ENCODE assay signal across 15 cellular contexts in the genomic region with DNA sequence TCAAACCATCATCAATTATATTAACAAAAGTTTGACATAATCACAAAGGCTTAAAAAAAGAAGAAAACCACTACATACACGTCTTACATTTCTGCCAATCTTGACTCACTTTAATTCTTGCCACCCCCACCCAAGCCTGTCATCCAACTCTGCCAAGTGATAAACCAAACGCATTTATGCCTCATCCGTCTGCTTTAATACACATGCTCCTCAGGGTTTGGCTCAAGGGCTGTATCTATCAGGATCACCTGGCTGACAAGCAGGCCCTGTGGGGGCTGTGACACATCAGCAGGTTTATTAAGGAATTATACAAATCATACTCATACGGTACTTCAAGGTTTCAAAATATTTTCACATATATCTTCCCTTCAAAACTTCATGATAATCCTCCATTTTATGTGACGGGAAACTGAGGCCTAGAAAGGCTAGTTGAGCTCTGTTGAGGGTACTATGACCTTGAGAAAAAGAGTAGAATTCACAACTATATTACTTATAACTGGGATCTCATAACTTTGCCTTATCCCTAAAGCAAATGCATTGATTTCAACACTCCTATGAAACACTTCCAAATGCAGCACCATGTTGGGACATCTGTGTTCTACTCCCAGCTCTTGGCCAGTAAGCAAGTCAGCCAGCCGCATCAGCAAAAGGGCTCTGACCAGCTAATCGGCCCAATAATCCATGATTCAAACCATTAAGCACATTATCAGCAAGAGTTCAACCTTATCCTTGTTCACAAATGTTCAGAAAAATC. TPM values are rescaled to one million over a fixed set of nuclear protein-coding genes. Genes with fewer than 3 reads are reported as not detected.
DNase-seq lines count a peak whose midpoint lies in the region; ATAC-seq and TF ChIP-seq lines count a peak whose summit lies in the region.
"Had no signal": no experiment of that assay in that cellular context is flagged by ENCODE, and none has a peak within 500 bp of the region (broad histone marks: within the 10 kb centered on the region; RNA-seq: fewer than 3 reads in every experiment).

No MANE protein-coding gene starts in this region.

- no peak overlapping the region for H4K12ac ChIP-seq in trophoblast cell (ENCODE audit: low read depth, low read length)

- DNase-seq in heart left ventricle (no peak), cardiac septum (ENCODE audit: low spot score) (no peak), fibroblast of gingiva (ENCODE audit: low read depth) (peak; percentile 54), trophoblast cell (no peak), uterus (no peak), NCI-H526 treated with DMSO at 0.1 percent for 48 hours (lab: John Stamatoyannopoulos, UW) (no peak), ureter (ENCODE audit: low spot score) (no peak), midbrain (lab: John Stamatoyannopoulos, UW) (no peak)
- DNase-seq: 8988T; activated B cell treated with CpG ODN at 0.5 μM for 24 hours; CD8-positive, alpha-beta T cell; EL; HFFc6; NCI-H1417 treated with DMSO at 0.1 percent for 48 hours; occipital lobe had no signal

- peaks cover 17% of the 10 kb centered on the region for H3K79me2 ChIP-seq in trophoblast cell (ENCODE audit: control insufficient read depth, insufficient read depth, low read length, poor library complexity)

- H3K4ac ChIP-seq in trophoblast cell (ENCODE audit: low read depth, low read length), result peak overlapping the region; percentile 61

- H3K18ac ChIP-seq in trophoblast cell (ENCODE audit: low read length), result no peak overlapping the region

- H2AK5ac ChIP-seq in trophoblast cell (ENCODE audit: low read length), result no peak overlapping the region

- H3K27me3 ChIP-seq in heart left ventricle (no peaks in the 10 kb centered on the region), trophoblast cell (ENCODE audit: insufficient read depth, low read length) (no peaks in the 10 kb centered on the region), uterus (no peaks in the 10 kb centered on the region)

- no peak overlapping the region for H2AFZ ChIP-seq in trophoblast cell (ENCODE audit: insufficient read depth, low read length, poor library complexity)

- H4K91ac ChIP-seq in trophoblast cell (ENCODE audit: low read depth, low read length), result no peak overlapping the region

- H3K36me3 ChIP-seq in heart left ventricle, result no peaks in the 10 kb centered on the region
- H3K36me3 ChIP-seq in trophoblast cell (ENCODE audit: control insufficient read depth in 1 of 2, insufficient read depth in 2 of 2, low read length in 2 of 2), result peaks cover 2 to 3% of the 10 kb centered on the region in 2 experiments
- no peaks in the 10 kb centered on the region for H3K36me3 ChIP-seq in uterus

- H3K9me3 ChIP-seq in heart left ventricle (peaks cover 0 to 3% (median 0%) of the 10 kb centered on the region in 12 donors), trophoblast cell (ENCODE audit: insufficient read depth, low read depth, low read length) (no peaks in the 10 kb centered on the region), uterus (no peaks in the 10 kb centered on the region)

- no peak overlapping the region for H3K23ac ChIP-seq in trophoblast cell (ENCODE audit: low read length)

- no peak overlapping the region for H4K8ac ChIP-seq in trophoblast cell (ENCODE audit: low read depth, low read length)

- 48 to 71% (median 56%) methylated on average over 7 of the region's 7 CpGs for WGBS in heart left ventricle, 4 donors
- no CpG with 5 or more reads among the region's 7 CpGs for WGBS in trophoblast cell (ENCODE audit: extremely low coverage, insufficient coverage, insufficient read length)

- H3K4me3 ChIP-seq in heart left ventricle (peak overlapping the region in 1 of 12 donors; percentile 11), trophoblast cell (ENCODE audit: low read depth, low read length) (no peak overlapping the region), uterus (no peak overlapping the region)

- H2BK5ac ChIP-seq in trophoblast cell (ENCODE audit: low read depth, low read length, poor library complexity), result no peak overlapping the region

- H3K14ac ChIP-seq in trophoblast cell (ENCODE audit: low read length), result no peak overlapping the region

- no peak overlapping the region for H3K4me2 ChIP-seq in trophoblast cell (ENCODE audit: low read length)

- no peak overlapping the region for H2BK12ac ChIP-seq in trophoblast cell (ENCODE audit: low read length)

- H2BK120ac ChIP-seq in trophoblast cell (ENCODE audit: insufficient read depth, low read length, poor library complexity), result no peak overlapping the region

- TF ChIP-seq CTCF in heart left ventricle (IDR thresholded peaks at IDR 0.05) (no peak), uterus (IDR thresholded peaks at IDR 0.05) (no peak)

- ATAC-seq in heart left ventricle, result no peak
- ATAC-seq: CD8-positive, alpha-beta T cell had no signal

- H3K27ac ChIP-seq in heart left ventricle (peak overlapping the region; percentile 58 to 95 (median 88)), trophoblast cell (ENCODE audit: low read depth, low read length) (no peak overlapping the region), uterus (peak overlapping the region; percentile 81 to 95)

- peaks cover 10 to 93% (median 73%) of the 10 kb centered on the region in 12 donors for H3K4me1 ChIP-seq in heart left ventricle
- H3K4me1 ChIP-seq in trophoblast cell (ENCODE audit: control insufficient read depth in 1 of 2, insufficient read depth in 2 of 2, low read length in 2 of 2), result peaks cover 3 to 5% of the 10 kb centered on the region in 2 experiments
- peaks cover 0 to 18% of the 10 kb centered on the region in 2 donors for H3K4me1 ChIP-seq in uterus

- H3K79me1 ChIP-seq in trophoblast cell (ENCODE audit: low read length), result no peaks in the 10 kb centered on the region

- H3K9ac ChIP-seq in trophoblast cell (ENCODE audit: low read length), result no peak overlapping the region

- TF ChIP-seq POLR2A in heart left ventricle (IDR thresholded peaks at IDR 0.05) (no peak), uterus (IDR thresholded peaks at IDR 0.05) (no peak)

- intact Hi-C loops in heart left ventricle (cut with DNase I) (no loop called here), cardiac septum (cut with DNase I) (no loop called here), uterus (cut with DNase I; ENCODE audit: low total_unique reads) (no loop called here)

RNA-seq across cellular contexts. Expression of a gene that starts 8.7 kb away (rescaled TPM):
- total RNA-seq in heart left ventricle (100 to 1,000 TPM in 7 of 9 donors, 10 to 100 TPM in 2; 75.5 to 346 (median 165) TPM), cardiac septum (184 TPM), uterus (10 to 100 TPM; 20.2 to 43.4 (median 27.9) TPM), ureter (63.8 TPM)
- polyA plus RNA-seq in heart left ventricle, result 100 to 1,000 TPM in 1 of 2 donors, 10 to 100 TPM in 1; 36.9 to 133 TPM
- 93.6 and 96.6 TPM in 2 replicates for polyA plus RNA-seq in trophoblast cell (2013)

RNA-seq across cellular contexts. Expression of a gene that starts 37.2 kb away (rescaled TPM):
- total RNA-seq in heart left ventricle, result 10 to 100 TPM; 24.3 to 74.9 (median 61.0) TPM
- 10 to 100 TPM; 31.5 to 94.7 TPM for polyA plus RNA-seq in heart left ventricle
- 60.7 TPM for total RNA-seq in cardiac septum
- polyA plus RNA-seq in trophoblast cell (2013), result 72.9 and 74.4 TPM in 2 replicates
- total RNA-seq in uterus, result 10 to 100 TPM; 12.6 to 65.8 (median 40.7) TPM
- total RNA-seq in ureter, result 78.1 TPM
